In genomic region chr3:105836533-105836932, GRCh38 we compare ENCODE assay signal across 9 cellular contexts. TPM values are rescaled to one million over a fixed set of nuclear protein-coding genes. Genes with fewer than 3 reads are reported as not detected.
DNase-seq lines count a peak whose midpoint lies in the region; ATAC-seq, FAIRE-seq and TF ChIP-seq lines count a peak whose summit lies in the region.
"Had no signal": no experiment of that assay in that cellular context is flagged by ENCODE, and none has a peak within 500 bp of the region (broad histone marks: within the 10 kb centered on the region; RNA-seq: fewer than 3 reads in every experiment).

No MANE protein-coding gene starts in this region.

- H3K4me3 Mint-ChIP-seq in activated B cell treated with CpG ODN at 0.5 μM for 24 hours (peak overlapping the region; percentile 72), immature natural killer cell (peak overlapping the region in 2 of 5 donors; percentile 10 to 83)

- TF ChIP-seq EP300 in suprapubic skin (IDR thresholded peaks at IDR 0.05) = no peak

- no peaks in the 10 kb centered on the region for H3K27me3 Mint-ChIP-seq in activated B cell treated with CpG ODN at 0.5 μM for 24 hours
- no peaks in the 10 kb centered on the region for H3K27me3 Mint-ChIP-seq in immature natural killer cell (ENCODE audit: low read depth in 3 of 3)

- no peak for ATAC-seq in activated B cell treated with CpG ODN at 0.5 μM for 24 hours (ENCODE audit: low read depth)

- intact Hi-C loops in activated B cell treated with CpG ODN at 0.5 μM for 24 hours (cut with micrococcal nuclease) = loop anchor here (2.0 kb wide), 1 partner anchor 26 kb away; no protein-coding TSS in a partner anchor

- H3K27ac Mint-ChIP-seq in activated B cell treated with CpG ODN at 0.5 μM for 24 hours (peak overlapping the region; percentile 82), immature natural killer cell (peak overlapping the region; percentile 36 to 91 (median 78))

- no peak overlapping the region for H3K27ac ChIP-seq in suprapubic skin

- H3K4me1 Mint-ChIP-seq in activated B cell treated with CpG ODN at 0.5 μM for 24 hours (peaks cover 63% of the 10 kb centered on the region), immature natural killer cell (peaks cover 60 to 89% of the 10 kb centered on the region in 2 donors)

- TF ChIP-seq POLR2A in GM12892 (IDR thresholded peaks at IDR 0.05; ENCODE audit: low read depth, low read length) (no peak), suprapubic skin (IDR thresholded peaks at IDR 0.05) (no peak)

- CTCF ChIA-PET in activated B cell treated with CpG ODN at 0.5 μM for 24 hours (lab: Charles Lee) = interaction anchor here (0.8 to 1.7 kb wide), 3 partner anchors 35 to 61 kb away, joined by 3 to 5 read pairs (median 4); no protein-coding TSS in a partner anchor

- H3K9me3 ChIP-seq in suprapubic skin = no peaks in the 10 kb centered on the region

- H3K4me3 ChIP-seq in suprapubic skin = no peak overlapping the region

- peaks cover 13% of the 10 kb centered on the region for H3K4me1 ChIP-seq in suprapubic skin

- no peaks in the 10 kb centered on the region for H3K36me3 ChIP-seq in suprapubic skin

- H3K36me3 Mint-ChIP-seq in activated B cell treated with CpG ODN at 0.5 μM for 24 hours (ENCODE audit: low read depth) (peaks cover 21% of the 10 kb centered on the region), immature natural killer cell (peaks cover 20 to 39% (median 23%) of the 10 kb centered on the region in 3 donors)

- H3K9me3 Mint-ChIP-seq in activated B cell treated with CpG ODN at 0.5 μM for 24 hours (no peaks in the 10 kb centered on the region), immature natural killer cell (no peaks in the 10 kb centered on the region)

- H3K27me3 ChIP-seq in suprapubic skin = no peaks in the 10 kb centered on the region

- WGBS in suprapubic skin = 84% methylated on average over 5 of the region's 5 CpGs

- POLR2A ChIA-PET in activated B cell treated with CpG ODN at 0.5 μM for 24 hours (lab: Charles Lee) = interaction anchor here (0.6 to 2.6 kb wide), 11 partner anchors 13 to 178 kb away, joined by 3 to 26 read pairs (median 5); partner anchors contain the start of gene CBLB

- TF ChIP-seq CTCF in activated B cell treated with CpG ODN at 0.5 μM for 24 hours (IDR thresholded peaks at IDR 0.05) (no peak), suprapubic skin (IDR thresholded peaks at IDR 0.05) (no peak)

- DNase-seq in GM12892 (ENCODE audit: insufficient read length) = no peak
- peak; percentile 13 for DNase-seq in H4 (ENCODE audit: low spot score)
- no peak for DNase-seq in activated B cell treated with CpG ODN at 0.5 μM for 24 hours
- peak in 1 of 3 donors; percentile 49 for DNase-seq in immature natural killer cell
- no peak for DNase-seq in SW480 (ENCODE audit: low spot score)
- DNase-seq in COLO668 (lab: John Stamatoyannopoulos, UW; ENCODE audit: unreplicated experiment) = no peak
- DNase-seq in NCI-H526 (lab: John Stamatoyannopoulos, UW) = no peak
- no peak for DNase-seq in suprapubic skin (ENCODE audit: low spot score in 2 of 2)

- peak; percentile 83 for FAIRE-seq in GM12892 (lab: Jason Lieb, UNC)
- FAIRE-seq: endothelial cell of umbilical vein had no signal

RNA-seq across cellular contexts. Expression of gene CBLB, which starts 32.3 kb away (rescaled TPM):
- 12.4 TPM for polyA plus RNA-seq in GM12892 (2012; ENCODE audit: missing spikeins)
- total RNA-seq in H4 (2014; rRNA removed; shearing (Covaris generic)) = 22.4 and 22.5 TPM in 2 replicates
- total RNA-seq in activated B cell treated with CpG ODN at 0.5 μM for 24 hours (69.2 and 78.1 TPM in 2 replicates), suprapubic skin (10 to 100 TPM; 16.8 to 43.8 (median 25.2) TPM)
- polyA plus RNA-seq in immature natural killer cell = 10 to 100 TPM; 27.7 to 62.4 (median 31.5) TPM
